16 cellular contexts compared by ENCODE assay signal in the genomic region with DNA sequence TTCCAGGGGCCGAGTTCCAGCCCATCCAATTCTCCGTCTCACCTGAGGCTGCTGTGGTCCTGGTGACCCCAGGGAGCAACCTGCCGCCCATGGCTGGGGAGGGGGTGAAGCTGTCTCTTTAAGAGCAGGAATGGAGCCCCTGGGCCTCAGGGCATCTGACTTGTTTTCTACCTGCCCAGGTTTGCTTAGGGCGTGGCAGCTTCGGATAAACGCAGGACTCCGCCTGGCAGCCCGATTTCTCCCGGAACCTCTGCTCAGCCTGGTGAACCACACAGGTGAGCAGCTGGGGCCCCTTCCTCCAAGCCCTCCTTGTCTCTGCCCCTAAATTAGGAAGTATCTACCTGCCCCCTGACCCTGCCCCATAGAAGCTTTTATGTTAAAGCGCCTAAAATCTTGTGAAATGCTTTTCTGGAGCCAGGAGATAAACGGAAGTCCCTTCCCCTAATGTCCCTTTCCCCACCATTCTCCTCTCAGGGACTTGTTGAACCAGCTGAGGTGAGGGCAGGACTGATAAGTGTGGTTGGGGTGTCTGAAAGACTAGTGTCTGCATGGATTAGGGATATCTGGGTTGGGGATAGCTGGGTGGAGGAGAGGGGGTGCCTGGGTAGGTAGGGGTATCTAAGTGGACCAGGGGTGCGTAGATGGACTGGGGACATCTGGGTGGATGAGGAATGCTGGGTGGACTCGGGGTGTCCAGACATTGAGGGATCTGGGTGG. TPM values are rescaled to one million over a fixed set of nuclear protein-coding genes. Genes with fewer than 3 reads are reported as not detected.
DNase-seq lines count a peak whose midpoint lies in the region; ATAC-seq and TF ChIP-seq lines count a peak whose summit lies in the region.
"Had no signal": no experiment of that assay in that cellular context is flagged by ENCODE, and none has a peak within 500 bp of the region (broad histone marks: within the 10 kb centered on the region; RNA-seq: fewer than 3 reads in every experiment).

No MANE protein-coding gene starts in this region.

- H3K27me3 ChIP-seq in right cardiac atrium (ENCODE audit: control insufficient read depth, insufficient read depth) (no peaks in the 10 kb centered on the region), dorsolateral prefrontal cortex (no peaks in the 10 kb centered on the region), muscle layer of duodenum (ENCODE audit: low read depth, low read length) (no peaks in the 10 kb centered on the region)

- no peaks in the 10 kb centered on the region for H3K36me3 ChIP-seq in muscle layer of duodenum (ENCODE audit: control insufficient read depth in 1 of 2, insufficient read depth in 2 of 2, low read length in 2 of 2)

- DNase-seq in right cardiac atrium (peak in 2 of 3 donors; percentile 28 to 43), left ventricle myocardium superior (no peak), dorsolateral prefrontal cortex (no peak), NCI-H510A treated with DMSO at 0.1 percent for 48 hours (lab: John Stamatoyannopoulos, UW) (no peak), OCI-M1 (lab: John Stamatoyannopoulos, UW) (no peak)
- DNase-seq: activated CD4-positive, alpha-beta memory T cell treated with anti-CD3 and anti-CD28 coated beads for 36 hours; foreskin fibroblast; left cardiac atrium; stimulated activated CD4-positive, alpha-beta T cell treated with anti-CD3 and anti-CD28 coated beads, Interleukin-4, amount 100 ng/mL, for 4 hours; stimulated activated naive CD8-positive, alpha-beta T cell treated with anti-CD3 and anti-CD28 coated beads, Interleukin-15, amount 100 ng/mL, for 72 hours; T-helper 1 cell had no signal

- H3K4me3 ChIP-seq in right cardiac atrium (ENCODE audit: low read length) (no peak overlapping the region), dorsolateral prefrontal cortex (peak overlapping the region in 1 of 59 donors; percentile 56), muscle layer of duodenum (ENCODE audit: low read depth in 1 of 2, low read length in 2 of 2) (peak overlapping the region; percentile 11 to 61)

- no peaks in the 10 kb centered on the region for H3K4me1 ChIP-seq in right cardiac atrium (ENCODE audit: control insufficient read depth, insufficient read depth, low read length)
- peaks cover 6 to 8% of the 10 kb centered on the region in 2 donors for H3K4me1 ChIP-seq in muscle layer of duodenum (ENCODE audit: control insufficient read depth in 1 of 2, insufficient read depth in 2 of 2, low read length in 2 of 2)
- H3K4me1 ChIP-seq: parathyroid adenoma had no signal

- WGBS in right cardiac atrium, result 84% methylated on average over 13 of the region's 13 CpGs

- TF ChIP-seq CTCF in dorsolateral prefrontal cortex (IDR thresholded peaks at IDR 0.05 in 54 of 56, conservative IDR thresholded peaks at IDR 0.05 in 2 of 56; ENCODE audit: low read depth in 1 of 56, partially characterized antibody in 56 of 56), result no peak

- no peak overlapping the region for H3K27ac ChIP-seq in right cardiac atrium (ENCODE audit: low read length)
- H3K27ac ChIP-seq in dorsolateral prefrontal cortex, result peak overlapping the region; percentile 78 to 99 (median 96)
- H3K27ac ChIP-seq in muscle layer of duodenum (ENCODE audit: low read length), result peak overlapping the region; percentile 90
- H3K27ac ChIP-seq: HL-60, parathyroid adenoma had no signal

- intact Hi-C loops in right cardiac atrium (cut with DNase I) (no loop called here), left ventricle myocardium superior (cut with micrococcal nuclease) (no loop called here), dorsolateral prefrontal cortex (cut with DNase I) (no loop called here)

- ATAC-seq in right cardiac atrium (no peak), left ventricle myocardium superior (no peak), GM18868 (IDR thresholded peaks at IDR 0.05; ENCODE audit: unreplicated experiment) (no peak), HG02870 (IDR thresholded peaks at IDR 0.05; ENCODE audit: unreplicated experiment) (no peak)
- ATAC-seq: stimulated activated naive CD8-positive, alpha-beta T cell treated with anti-CD3 and anti-CD28 coated beads, Interleukin-15, amount 100 ng/mL, for 72 hours had no signal

- H3K9me3 ChIP-seq in right cardiac atrium (ENCODE audit: control insufficient read depth, low read length) (no peaks in the 10 kb centered on the region), muscle layer of duodenum (ENCODE audit: control insufficient read depth in 1 of 2, low read length in 2 of 2) (no peaks in the 10 kb centered on the region)

RNA-seq across cellular contexts. Expression of a gene that starts 0.6 kb away (rescaled TPM):
- total RNA-seq in right cardiac atrium (1 to 10 TPM; 2.2 to 5.7 (median 4.3) TPM), left ventricle myocardium superior (3.1 TPM), dorsolateral prefrontal cortex (10 to 100 TPM in 2 of 120 experiments, 1 to 10 TPM in 110, under 1 TPM in 5, not detected in 3; 0.55 to 17.3 (median 3.3) TPM)
- polyA plus RNA-seq in right cardiac atrium, result 5.2 TPM
- total RNA-seq: activated CD4-positive, alpha-beta memory T cell treated with anti-CD3 and anti-CD28 coated beads for 36 hours had no signal

RNA-seq across cellular contexts. Expression of a gene that starts 18.6 kb away (rescaled TPM):
- 10 to 100 TPM; 25.0 to 40.9 (median 32.5) TPM for total RNA-seq in right cardiac atrium
- 35.6 TPM for polyA plus RNA-seq in right cardiac atrium
- total RNA-seq in left ventricle myocardium superior, result 9.0 TPM
- total RNA-seq in dorsolateral prefrontal cortex, result 100 to 1,000 TPM in 9 of 120 experiments, 10 to 100 TPM in 111; 44.4 to 136 (median 72.9) TPM

RNA-seq across cellular contexts. Expression of a gene that starts 22.4 kb away (rescaled TPM):
- total RNA-seq in right cardiac atrium (100 to 1,000 TPM; 441 to 544 (median 499) TPM), left ventricle myocardium superior (489 TPM), dorsolateral prefrontal cortex (100 to 1,000 TPM in 117 of 120 experiments, 10 to 100 TPM in 3; 86.4 to 482 (median 185) TPM)
- polyA plus RNA-seq in right cardiac atrium, result 289 TPM

RNA-seq across cellular contexts. Expression of a gene that starts 26.8 kb away (rescaled TPM):
- total RNA-seq in right cardiac atrium, result under 1 TPM in 1 of 4 donors, not detected in 3; 0.40 TPM
- 0.25 TPM for polyA plus RNA-seq in right cardiac atrium
- total RNA-seq in left ventricle myocardium superior, result not detected
- total RNA-seq in dorsolateral prefrontal cortex, result 100 to 1,000 TPM in 116 of 120 experiments, 10 to 100 TPM in 4; 72.7 to 214 (median 155) TPM
- total RNA-seq: left cardiac atrium had no signal

RNA-seq across cellular contexts. Expression of a gene that starts 38.3 kb away (rescaled TPM):
- total RNA-seq in right cardiac atrium (10 to 100 TPM; 22.5 to 46.3 (median 31.0) TPM), left ventricle myocardium superior (21.2 TPM), dorsolateral prefrontal cortex (10 to 100 TPM in 101 of 120 experiments, 1 to 10 TPM in 19; 5.8 to 36.4 (median 14.0) TPM)
- polyA plus RNA-seq in right cardiac atrium, result 31.8 TPM

Comparison
In these comparisons a context has a peak if more than half of its experiments do, and no peak if none do; other contexts are left out.
1. DNase-seq: peak in right cardiac atrium (2 of 3); none in left ventricle myocardium superior (single experiment), dorsolateral prefrontal cortex (0 of 10), NCI-H510A treated with DMSO at 0.1 percent for 48 hours (single experiment) and OCI-M1 (single experiment).